ENCODE assay signal across 20 cellular contexts in the genomic region with DNA sequence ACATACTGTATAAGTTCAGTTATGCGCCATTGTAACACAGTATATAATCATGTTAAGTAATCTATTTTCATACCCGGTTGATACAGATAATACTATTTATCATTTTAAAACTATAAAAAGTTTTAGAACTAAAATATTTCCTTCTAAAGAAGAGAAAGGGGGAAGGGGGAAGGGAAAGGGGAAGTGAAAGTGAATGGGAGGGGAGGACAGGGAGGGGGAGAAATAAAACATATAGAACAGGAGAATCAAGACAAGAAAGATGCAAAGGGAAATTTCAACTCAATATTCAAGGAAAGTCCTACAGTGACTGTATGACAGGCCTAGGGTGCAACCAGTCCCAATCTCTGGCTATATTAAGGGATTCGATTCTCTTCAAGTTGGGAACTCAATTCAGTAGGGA.
DNase-seq lines count a peak whose midpoint lies in the region; ATAC-seq lines count a peak whose summit lies in the region.
"Had no signal": no experiment of that assay in that cellular context is flagged by ENCODE, and none has a peak within 500 bp of the region (broad histone marks: within the 10 kb centered on the region; RNA-seq: fewer than 3 reads in every experiment).

No MANE protein-coding gene starts in this region.

- H3K9me3 Mint-ChIP-seq in stimulated activated memory B cell treated with anti-CD40 and anti-IgM and Interleukin-4, amounts not matched to agents 10 μg/mL and 1 μg/mL and 100 μg/mL, for 72 hours, result no peaks in the 10 kb centered on the region

- H3K4me3 Mint-ChIP-seq in stimulated activated memory B cell treated with anti-CD40 and anti-IgM and Interleukin-4, amounts not matched to agents 10 μg/mL and 1 μg/mL and 100 μg/mL, for 72 hours, result no peak overlapping the region
- H3K4me3 Mint-ChIP-seq: CD8-positive, alpha-beta T cell; T-cell had no signal

- H3K27ac Mint-ChIP-seq in stimulated activated memory B cell treated with anti-CD40 and anti-IgM and Interleukin-4, amounts not matched to agents 10 μg/mL and 1 μg/mL and 100 μg/mL, for 72 hours, result no peak overlapping the region
- H3K27ac Mint-ChIP-seq: CD8-positive, alpha-beta T cell; T-cell had no signal

- DNase-seq in SKM-1 treated with dmso at 0.1 percent for 144 hours (lab: John Stamatoyannopoulos, UW; ENCODE audit: unreplicated experiment), result peak; percentile 6
- no peak for DNase-seq in SKM-1 (lab: John Stamatoyannopoulos, UW; ENCODE audit: unreplicated experiment)
- DNase-seq in NAMALWA (ENCODE audit: low spot score), result peak; percentile 5
- DNase-seq in OCI-M1 (lab: John Stamatoyannopoulos, UW), result peak; percentile 46
- DNase-seq in HUDEP-2 (lab: John Stamatoyannopoulos, UW; ENCODE audit: unreplicated experiment in 76 of 76), result no peak
- DNase-seq in anterior cingulate cortex (lab: John Stamatoyannopoulos, UW), result no peak
- DNase-seq: AML-193; C1 segment of cervical spinal cord; Calu3; CD8-positive, alpha-beta T cell; DMS153; MG63; NCI-H1694; NCI-H2081 treated with DMSO at 0.1 percent for 48 hours; NCI-H446 treated with DMSO at 0.1 percent for 48 hours; NCI-H526 treated with DMSO at 0.1 percent for 48 hours; Peyer's patch; T-cell had no signal

- H3K4me1 Mint-ChIP-seq in stimulated activated memory B cell treated with anti-CD40 and anti-IgM and Interleukin-4, amounts not matched to agents 10 μg/mL and 1 μg/mL and 100 μg/mL, for 72 hours, result no peaks in the 10 kb centered on the region
- H3K4me1 Mint-ChIP-seq: T-cell had no signal

- H3K36me3 Mint-ChIP-seq in stimulated activated memory B cell treated with anti-CD40 and anti-IgM and Interleukin-4, amounts not matched to agents 10 μg/mL and 1 μg/mL and 100 μg/mL, for 72 hours, result no peaks in the 10 kb centered on the region
- H3K36me3 Mint-ChIP-seq: CD8-positive, alpha-beta T cell; T-cell had no signal

- ATAC-seq in stimulated activated memory B cell treated with anti-CD40 and anti-IgM and Interleukin-4, amounts not matched to agents 10 μg/mL and 1 μg/mL and 100 μg/mL, for 72 hours, result no peak
- ATAC-seq: CD8-positive, alpha-beta T cell; HCT116; T-cell had no signal

- H3K27me3 Mint-ChIP-seq in stimulated activated memory B cell treated with anti-CD40 and anti-IgM and Interleukin-4, amounts not matched to agents 10 μg/mL and 1 μg/mL and 100 μg/mL, for 72 hours, result no peaks in the 10 kb centered on the region
- H3K27me3 Mint-ChIP-seq: T-cell had no signal

Comparison
In these comparisons a context has a peak if more than half of its experiments do, and no peak if none do; other contexts are left out.
1. DNase-seq: peak in SKM-1 treated with dmso at 0.1 percent for 144 hours (single experiment), NAMALWA (single experiment) and OCI-M1 (single experiment); none in SKM-1 (single experiment), HUDEP-2 (0 of 76) and anterior cingulate cortex (0 of 58).